Comparison of ENCODE assay signal across 17 cellular contexts in genomic region chr7:142500364-142500763, GRCh38.
DNase-seq lines count a peak whose midpoint lies in the region; ATAC-seq, FAIRE-seq and TF ChIP-seq lines count a peak whose summit lies in the region.
"Had no signal": no experiment of that assay in that cellular context is flagged by ENCODE, and none has a peak within 500 bp of the region (broad histone marks: within the 10 kb centered on the region; RNA-seq: fewer than 3 reads in every experiment).

No MANE protein-coding gene starts in this region.

- peak; percentile 57 for ATAC-seq in activated CD8-positive, alpha-beta T cell treated with anti-CD3 and anti-CD28 coated beads, Interleukin-2, amount 10 ng/mL, durations not matched to agents 7 days and 5 days
- ATAC-seq in foreskin keratinocyte: peak; percentile 5

- POLR2A ChIA-PET in activated CD8-positive, alpha-beta T cell treated with anti-CD3 and anti-CD28 coated beads, Interleukin-2, amount 10 ng/mL, durations not matched to agents 7 days and 5 days (lab: Charles Lee): no interaction called here
- POLR2A ChIA-PET in A673 (lab: Charles Lee; ENCODE audit: low non-redundant PET) (no interaction called here), GM10248 (lab: Yijun Ruan, JAX) (no interaction called here)

- H3K9me3 Mint-ChIP-seq in activated CD8-positive, alpha-beta T cell treated with anti-CD3 and anti-CD28 coated beads, Interleukin-2, amount 10 ng/mL, durations not matched to agents 7 days and 5 days (ENCODE audit: insufficient read depth): no peaks in the 10 kb centered on the region
- H3K9me3 Mint-ChIP-seq: brain had no signal

- CTCF ChIA-PET in activated CD8-positive, alpha-beta T cell treated with anti-CD3 and anti-CD28 coated beads, Interleukin-2, amount 10 ng/mL, durations not matched to agents 7 days and 5 days (lab: Charles Lee): interaction anchor here (0.9 to 8.0 kb wide), 13 partner anchors 10 to 85 kb away, joined by 3 to 86 read pairs (median 7); no protein-coding TSS in a partner anchor
- CTCF ChIA-PET in A673 (lab: Charles Lee): no interaction called here
- CTCF ChIA-PET in GM10248 (lab: Yijun Ruan, JAX): interaction anchor here (6.1 to 9.4 kb wide), 2 partner anchors 16 to 19 kb away, joined by 31 to 158 read pairs; no protein-coding TSS in a partner anchor

- H3K4me2 ChIP-seq in BLaER1: peak overlapping the region; percentile 53

- peaks cover 31% of the 10 kb centered on the region for H3K4me1 ChIP-seq in BLaER1
- peaks cover 19% of the 10 kb centered on the region for H3K4me1 ChIP-seq in foreskin keratinocyte
- no peaks in the 10 kb centered on the region for H3K4me1 ChIP-seq in A673 (ENCODE audit: insufficient read depth, low read length, poor library complexity, severe bottlenecking)

- BruUV-seq in A673 (replicated peaks; lab: Mats Ljungman, UMichigan): no TSS peak

- peak overlapping the region; percentile 22 for H3K4me3 Mint-ChIP-seq in activated CD8-positive, alpha-beta T cell treated with anti-CD3 and anti-CD28 coated beads, Interleukin-2, amount 10 ng/mL, durations not matched to agents 7 days and 5 days
- H3K4me3 Mint-ChIP-seq: brain had no signal

- H3K27ac ChIP-seq in BLaER1: 0 out of 2 replicates have a peak overlapping the region, but pooled peaks have one; percentile 29
- H3K27ac ChIP-seq in foreskin keratinocyte: no peak overlapping the region
- H3K27ac ChIP-seq in A673 (ENCODE audit: low read depth, low read length, poor library complexity, severe bottlenecking): no peak overlapping the region
- H3K27ac ChIP-seq: dorsolateral prefrontal cortex, heart right ventricle had no signal

- DNase-seq in HCEC 1CT (peak; percentile 6), foreskin keratinocyte (no peak), RCC 7860 (ENCODE audit: low spot score) (no peak), NCI-H1417 treated with DMSO at 0.1 percent for 48 hours (lab: John Stamatoyannopoulos, UW) (no peak), A673 (ENCODE audit: low spot score) (no peak), GM10248 (ENCODE audit: extremely low spot score) (no peak)
- no peak for DNase-seq in activated CD8-positive, alpha-beta T cell treated with anti-CD3 and anti-CD28 coated beads, Interleukin-2, amount 10 ng/mL, durations not matched to agents 7 days and 5 days
- DNase-seq: activated effector memory CD4-positive, alpha-beta T cell treated with Interleukin-2 at 50 U/mL for 16 hours; dorsolateral prefrontal cortex; heart right ventricle; mammary epithelial cell; NCI-H1436 treated with DMSO at 0.1 percent for 48 hours; NK-92 treated with Interleukin-12 subunit alpha and Interleukin-12 subunit beta, amount 100 ng/mL, for 24 hours; retina had no signal

- H4K20me1 ChIP-seq in BLaER1: no peaks in the 10 kb centered on the region

- H3K9ac ChIP-seq in BLaER1: no peak overlapping the region

- FAIRE-seq in RCC 7860 (lab: Jason Lieb, UNC): no peak
- FAIRE-seq: G401.6 had no signal

- peak overlapping the region; percentile 67 for H3K27ac Mint-ChIP-seq in activated CD8-positive, alpha-beta T cell treated with anti-CD3 and anti-CD28 coated beads, Interleukin-2, amount 10 ng/mL, durations not matched to agents 7 days and 5 days
- H3K27ac Mint-ChIP-seq: brain had no signal

- TF ChIP-seq CTCF in foreskin keratinocyte (conservative IDR thresholded peaks at IDR 0.05) (no peak), A673 (conservative IDR thresholded peaks at IDR 0.05; ENCODE audit: low read depth, low read length) (no peak), GM10248 (IDR thresholded peaks at IDR 0.05; ENCODE audit: control extremely low read depth, extremely low read depth, low read depth, missing control alignments) (no peak)

- no peaks in the 10 kb centered on the region for H3K9me3 ChIP-seq in BLaER1
- H3K9me3 ChIP-seq in A673 (ENCODE audit: low read depth, low read length, poor library complexity, severe bottlenecking): no peaks in the 10 kb centered on the region
- H3K9me3 ChIP-seq: heart right ventricle had no signal

- H3K4me1 Mint-ChIP-seq in activated CD8-positive, alpha-beta T cell treated with anti-CD3 and anti-CD28 coated beads, Interleukin-2, amount 10 ng/mL, durations not matched to agents 7 days and 5 days (ENCODE audit: low read depth): peaks cover 31% of the 10 kb centered on the region
- H3K4me1 Mint-ChIP-seq: brain had no signal

- H3K27me3 ChIP-seq in BLaER1 (no peaks in the 10 kb centered on the region), foreskin keratinocyte (no peaks in the 10 kb centered on the region), A673 (replicated peaks; ENCODE audit: insufficient read depth, low read depth, low read length, poor library complexity) (peaks cover 23% of the 10 kb centered on the region)

- H3K36me3 Mint-ChIP-seq in activated CD8-positive, alpha-beta T cell treated with anti-CD3 and anti-CD28 coated beads, Interleukin-2, amount 10 ng/mL, durations not matched to agents 7 days and 5 days (ENCODE audit: low read depth): no peaks in the 10 kb centered on the region
- H3K36me3 Mint-ChIP-seq: brain had no signal

- peaks cover 11% of the 10 kb centered on the region for H3K27me3 Mint-ChIP-seq in activated CD8-positive, alpha-beta T cell treated with anti-CD3 and anti-CD28 coated beads, Interleukin-2, amount 10 ng/mL, durations not matched to agents 7 days and 5 days (ENCODE audit: low read depth)

- H3K36me3 ChIP-seq in BLaER1: no peaks in the 10 kb centered on the region
- H3K36me3 ChIP-seq in A673 (ENCODE audit: insufficient read depth, low read length, poor library complexity, severe bottlenecking): no peaks in the 10 kb centered on the region
- H3K36me3 ChIP-seq: heart right ventricle had no signal

- intact Hi-C loops in A673 (cut with micrococcal nuclease; ENCODE audit: unreplicated experiment): no loop called here

- H3K4me3 ChIP-seq in BLaER1 (no peak overlapping the region), A673 (ENCODE audit: low read depth, low read length, poor library complexity, severe bottlenecking) (no peak overlapping the region)
- H3K4me3 ChIP-seq: dorsolateral prefrontal cortex, heart right ventricle had no signal
